Comparison of ENCODE assay signal across 1 cellular context in the genomic region with DNA sequence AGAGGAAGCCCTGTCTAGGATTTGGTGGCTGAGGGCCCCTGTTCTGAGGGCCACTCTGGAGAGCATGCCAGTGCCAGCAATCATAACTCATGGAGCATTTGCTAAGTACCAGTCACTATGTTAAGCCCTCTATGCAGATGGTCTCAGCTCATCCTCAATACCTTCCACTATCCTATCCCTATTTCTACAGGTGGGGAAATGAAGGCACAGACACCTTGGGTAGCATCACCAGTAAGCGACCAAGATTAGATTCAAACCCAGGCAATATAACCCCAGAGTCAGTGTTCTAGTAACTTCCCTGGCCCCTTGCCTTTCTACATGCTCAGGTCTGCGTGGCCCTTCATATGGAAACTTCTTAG.
TF ChIP-seq lines count a peak whose summit lies in the region.

No MANE protein-coding gene starts in this region.

TF ChIP-seq in IMR-90, 13 proteins besides CTCF, POLR2A, EP300 and RAD21:
- no peak for TF ChIP-seq MAZ (IDR thresholded peaks at IDR 0.05; ENCODE audit: borderline replicate concordance, low read depth, low read length)
- no peak for TF ChIP-seq MAFK (IDR thresholded peaks at IDR 0.05; ENCODE audit: low read depth, low read length)
- TF ChIP-seq FOS (IDR thresholded peaks at IDR 0.05; ENCODE audit: low read depth, low read length) = no peak
- TF ChIP-seq NFE2L2 (IDR thresholded peaks at IDR 0.05; ENCODE audit: low read depth, low read length) = no peak
- TF ChIP-seq, protein P1, sequence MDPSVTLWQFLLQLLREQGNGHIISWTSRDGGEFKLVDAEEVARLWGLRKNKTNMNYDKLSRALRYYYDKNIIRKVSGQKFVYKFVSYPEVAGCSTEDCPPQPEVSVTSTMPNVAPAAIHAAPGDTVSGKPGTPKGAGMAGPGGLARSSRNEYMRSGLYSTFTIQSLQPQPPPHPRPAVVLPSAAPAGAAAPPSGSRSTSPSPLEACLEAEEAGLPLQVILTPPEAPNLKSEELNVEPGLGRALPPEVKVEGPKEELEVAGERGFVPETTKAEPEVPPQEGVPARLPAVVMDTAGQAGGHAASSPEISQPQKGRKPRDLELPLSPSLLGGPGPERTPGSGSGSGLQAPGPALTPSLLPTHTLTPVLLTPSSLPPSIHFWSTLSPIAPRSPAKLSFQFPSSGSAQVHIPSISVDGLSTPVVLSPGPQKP (IDR thresholded peaks at IDR 0.05; ENCODE audit: borderline replicate concordance, low read depth, low read length) = no peak
- no peak for TF ChIP-seq CEBPB (IDR thresholded peaks at IDR 0.05; ENCODE audit: low read depth, low read length)
- no peak for TF ChIP-seq MXI1 (IDR thresholded peaks at IDR 0.05; ENCODE audit: borderline replicate concordance, low read depth, low read length)
- TF ChIP-seq CHD1 (IDR thresholded peaks at IDR 0.05; ENCODE audit: low read depth, low read length) = no peak
- no peak for TF ChIP-seq BHLHE40 (IDR thresholded peaks at IDR 0.05; ENCODE audit: low read depth, low read length)
- TF ChIP-seq RFX5 (IDR thresholded peaks at IDR 0.05; ENCODE audit: low read depth, low read length) = no peak
- TF ChIP-seq SMC3 (IDR thresholded peaks at IDR 0.05; ENCODE audit: low read depth, low read length) = no peak
- TF ChIP-seq RCOR1 (IDR thresholded peaks at IDR 0.05; ENCODE audit: insufficient replicate concordance, low read length) = no peak
- TF ChIP-seq, protein P2, sequence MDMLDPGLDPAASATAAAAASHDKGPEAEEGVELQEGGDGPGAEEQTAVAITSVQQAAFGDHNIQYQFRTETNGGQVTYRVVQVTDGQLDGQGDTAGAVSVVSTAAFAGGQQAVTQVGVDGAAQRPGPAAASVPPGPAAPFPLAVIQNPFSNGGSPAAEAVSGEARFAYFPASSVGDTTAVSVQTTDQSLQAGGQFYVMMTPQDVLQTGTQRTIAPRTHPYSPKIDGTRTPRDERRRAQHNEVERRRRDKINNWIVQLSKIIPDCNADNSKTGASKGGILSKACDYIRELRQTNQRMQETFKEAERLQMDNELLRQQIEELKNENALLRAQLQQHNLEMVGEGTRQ (IDR thresholded peaks at IDR 0.05; ENCODE audit: low read depth, low read length) = no peak
